In genomic region chr15:95739161-95739560, GRCh38 we compare ENCODE assay signal across 15 cellular contexts.
DNase-seq lines count a peak whose midpoint lies in the region; ATAC-seq and TF ChIP-seq lines count a peak whose summit lies in the region.
"Had no signal": no experiment of that assay in that cellular context is flagged by ENCODE, and none has a peak within 500 bp of the region (broad histone marks: within the 10 kb centered on the region; RNA-seq: fewer than 3 reads in every experiment).

No MANE protein-coding gene starts in this region.

- H3K4me1 ChIP-seq in mammary epithelial cell (ENCODE audit: insufficient read depth, low read length), result peaks cover 8% of the 10 kb centered on the region

- CTCF ChIA-PET in mammary epithelial cell (lab: Charles Lee; ENCODE audit: low non-redundant PET) (no interaction called here), MCF 10A (lab: Yijun Ruan, JAX) (no interaction called here)

- in situ Hi-C loops in mammary epithelial cell (cut with MboI; ENCODE audit: low sequenced_read_pairs in 2 of 2), result no loop called here

- no peaks in the 10 kb centered on the region for H3K79me2 ChIP-seq in mammary epithelial cell (ENCODE audit: insufficient read depth, low read length)

- no peak overlapping the region for H3K27ac Mint-ChIP-seq in MCF 10A (ENCODE audit: low read depth, unreplicated experiment)
- peak overlapping the region; percentile 64 to 67 (median 65) for H3K27ac Mint-ChIP-seq in nephron
- H3K27ac Mint-ChIP-seq: CD14-positive monocyte; CD8-positive, alpha-beta T cell; H9 had no signal

- BruUV-seq in mammary epithelial cell (replicated peaks; lab: Mats Ljungman, UMichigan), result no TSS peak
- no TSS peak for BruUV-seq in MCF 10A (replicated peaks; lab: Mats Ljungman, UMichigan)

- no peak for TF ChIP-seq CTCF in mammary epithelial cell (conservative IDR thresholded peaks at IDR 0.05 in 1 of 2, IDR thresholded peaks at IDR 0.05 in 1 of 2; ENCODE audit: extremely low read depth in 1 of 2, insufficient read depth in 1 of 2, low read depth in 1 of 2, low read length in 2 of 2)
- TF ChIP-seq CTCF in MCF 10A (IDR thresholded peaks at IDR 0.05; ENCODE audit: unreplicated experiment), result no peak
- TF ChIP-seq CTCF in nephron (IDR thresholded peaks at IDR 0.05; ENCODE audit: unreplicated experiment in 3 of 3), result no peak

- H3K27ac ChIP-seq in mammary epithelial cell (ENCODE audit: insufficient read depth, low read depth, low read length), result no peak overlapping the region
- H3K27ac ChIP-seq in epithelial cell of prostate, result no peak overlapping the region
- H3K27ac ChIP-seq: BLaER1 had no signal

- H3K9ac ChIP-seq in mammary epithelial cell (ENCODE audit: insufficient read depth, low read length), result no peak overlapping the region
- H3K9ac ChIP-seq: BLaER1 had no signal

- POLR2A ChIA-PET in MCF 10A (lab: Yijun Ruan, JAX), result interaction anchor here (0.5 kb wide), 1 partner anchor 1449 kb away, joined by 3 read pairs; no protein-coding TSS in a partner anchor

- peak; percentile 86 for DNase-seq in mammary epithelial cell
- DNase-seq in MCF 10A (ENCODE audit: unreplicated experiment), result no peak
- peak; percentile 85 for DNase-seq in epithelial cell of prostate (ENCODE audit: low read depth, low spot score)
- no peak for DNase-seq in mesenteric fat pad (ENCODE audit: low spot score)
- no peak for DNase-seq in nucleus accumbens (lab: John Stamatoyannopoulos, UW)
- DNase-seq: 8988T; Calu3; CD8-positive, alpha-beta T cell; DMS79 treated with DMSO at 0.1 percent for 48 hours; GF-D8; H9 had no signal

- H3K27me3 ChIP-seq in mammary epithelial cell (ENCODE audit: insufficient read depth, low read length), result no peaks in the 10 kb centered on the region
- H3K27me3 ChIP-seq: BLaER1 had no signal

- no peak for ATAC-seq in HG03469 (IDR thresholded peaks at IDR 0.05; ENCODE audit: unreplicated experiment)
- ATAC-seq: CD8-positive, alpha-beta T cell had no signal

- H3K4me1 Mint-ChIP-seq in MCF 10A (ENCODE audit: insufficient read depth, unreplicated experiment) (peaks cover 7% of the 10 kb centered on the region), nephron (peaks cover 20% of the 10 kb centered on the region)
- H3K4me1 Mint-ChIP-seq: CD14-positive monocyte, H9 had no signal

- H3K27me3 Mint-ChIP-seq in MCF 10A (ENCODE audit: insufficient read depth, unreplicated experiment) (no peaks in the 10 kb centered on the region), nephron (ENCODE audit: low read depth) (peaks cover 3% of the 10 kb centered on the region)

- peak overlapping the region; percentile 36 for H2AFZ ChIP-seq in mammary epithelial cell (ENCODE audit: low read depth, low read length)

- H3K4me3 Mint-ChIP-seq in MCF 10A (ENCODE audit: unreplicated experiment), result no peak overlapping the region
- no peak overlapping the region for H3K4me3 Mint-ChIP-seq in nephron
- H3K4me3 Mint-ChIP-seq: CD14-positive monocyte; CD8-positive, alpha-beta T cell; H9 had no signal

- peak overlapping the region; percentile 39 for H3K4me2 ChIP-seq in mammary epithelial cell (ENCODE audit: insufficient read depth, low read depth, low read length)
- H3K4me2 ChIP-seq: BLaER1 had no signal

- no peaks in the 10 kb centered on the region for H3K36me3 ChIP-seq in mammary epithelial cell (ENCODE audit: insufficient read depth, low read length)
- H3K36me3 ChIP-seq: BLaER1 had no signal

- 12% methylated on average over 4 of the region's 4 CpGs for WGBS in mammary epithelial cell (ENCODE audit: low coverage, missing lambda C conversion rate)

- H3K36me3 Mint-ChIP-seq in MCF 10A (ENCODE audit: insufficient read depth, unreplicated experiment) (no peaks in the 10 kb centered on the region), nephron (ENCODE audit: low read depth) (peaks cover 3% of the 10 kb centered on the region)
- H3K36me3 Mint-ChIP-seq: CD14-positive monocyte; CD8-positive, alpha-beta T cell had no signal

- no peak overlapping the region for H3K4me3 ChIP-seq in mammary epithelial cell (replicated peaks in 1 of 3; ENCODE audit: insufficient read depth in 1 of 3, low read depth in 2 of 3, low read length in 3 of 3)
- H3K4me3 ChIP-seq: BLaER1 had no signal

- H4K20me1 ChIP-seq in mammary epithelial cell (ENCODE audit: insufficient read depth, low read length), result no peaks in the 10 kb centered on the region
- H4K20me1 ChIP-seq: BLaER1 had no signal

- intact Hi-C loops in mammary epithelial cell (cut with micrococcal nuclease), result no loop called here
- intact Hi-C loops in MCF 10A (cut with micrococcal nuclease), result no loop called here

- H3K9me3 ChIP-seq in mammary epithelial cell (replicated peaks; ENCODE audit: insufficient read depth, low read length), result no peaks in the 10 kb centered on the region

- dilution Hi-C loops in mammary epithelial cell (cut with HindIII; ENCODE audit: low sequenced_read_pairs), result no loop called here

- peaks cover 13% of the 10 kb centered on the region for H3K9me3 Mint-ChIP-seq in MCF 10A (ENCODE audit: unreplicated experiment)
- peaks cover 4% of the 10 kb centered on the region for H3K9me3 Mint-ChIP-seq in nephron

Comparison
In these comparisons a context has a peak if more than half of its experiments do, and no peak if none do; other contexts are left out.
1. DNase-seq: peak in mammary epithelial cell (single experiment) and epithelial cell of prostate (single experiment); none in MCF 10A (single experiment), mesenteric fat pad (single experiment) and nucleus accumbens (0 of 56).